8 cellular contexts compared by ENCODE assay signal in the genomic region with DNA sequence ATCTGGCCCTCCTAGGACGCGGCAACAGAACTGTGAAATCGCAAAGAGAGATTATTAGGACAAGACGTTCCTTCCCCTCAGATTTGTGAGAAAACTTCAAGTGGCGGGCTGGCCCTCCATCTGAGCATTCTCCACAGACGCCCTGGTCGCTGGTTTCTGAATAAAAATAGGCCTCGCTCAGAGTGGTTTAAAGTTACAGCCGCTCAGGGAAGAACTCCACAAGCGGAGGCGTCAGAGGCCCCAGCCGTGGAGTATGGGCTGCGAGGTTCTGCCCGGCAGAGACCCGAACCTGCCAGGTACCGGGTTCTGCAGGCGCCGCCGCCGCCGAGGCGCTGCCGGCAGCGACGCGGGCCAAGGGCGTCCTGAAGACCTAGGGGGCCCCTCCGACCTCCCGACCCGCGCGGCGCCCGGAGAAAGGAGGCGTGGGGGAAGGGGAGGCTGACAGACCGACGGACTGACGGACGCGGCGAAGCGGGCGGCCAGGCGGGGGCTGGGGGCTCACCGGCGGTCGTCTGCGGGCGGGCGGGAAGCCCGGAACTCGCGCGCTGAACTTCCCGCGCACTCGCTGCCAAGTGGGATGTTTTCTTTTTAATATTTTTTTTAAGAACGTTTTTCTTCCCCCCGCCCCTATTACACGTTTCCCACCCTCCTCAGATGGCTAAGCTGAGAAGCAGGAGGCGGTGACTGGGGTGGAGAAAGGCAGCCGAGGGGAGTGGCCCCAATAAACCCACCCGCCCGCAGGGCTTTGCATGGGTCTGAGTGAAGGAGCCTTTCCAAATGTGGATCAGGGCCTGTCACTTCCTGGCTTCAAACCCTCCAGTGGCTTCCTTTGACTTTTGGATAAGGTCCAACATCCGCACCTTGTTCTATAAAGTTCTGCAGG. TPM values are rescaled to one million over a fixed set of nuclear protein-coding genes. Genes with fewer than 3 reads are reported as not detected.
DNase-seq lines count a peak whose midpoint lies in the region; ATAC-seq, FAIRE-seq and TF ChIP-seq lines count a peak whose summit lies in the region.

Gene PABPC4L (minus strand): TSS at position 574 of the 883 bp plus-strand sequence. CDS start 770 bp downstream, outside the sequence.

- H3K4me3 ChIP-seq in IMR-90 (ENCODE audit: insufficient read depth, low read depth, low read length), result peak within 1 kb of the TSS; percentile 42
- peak within 1 kb of the TSS; percentile 37 for H3K4me3 ChIP-seq in K562
- peak within 1 kb of the TSS; percentile 62 to 77 for H3K4me3 ChIP-seq in testis
- H3K4me3 ChIP-seq in naive thymus-derived CD4-positive, alpha-beta T cell (ENCODE audit: low read length), result no peak within 1 kb of the TSS

- H3K4me1 Mint-ChIP-seq in naive thymus-derived CD4-positive, alpha-beta T cell, result no peaks in the 10 kb centered on the region

- peaks cover 0 to 8% (median 6%) of the 10 kb centered on the region in 5 donors for H3K27me3 Mint-ChIP-seq in naive thymus-derived CD4-positive, alpha-beta T cell

- H2AFZ ChIP-seq in IMR-90 (replicated peaks; ENCODE audit: low read length, poor library complexity) (peak within 1 kb of the TSS; percentile 89), K562 (ENCODE audit: low read depth, low read length) (peak within 1 kb of the TSS; percentile 58)

- H3K79me2 ChIP-seq in K562 (ENCODE audit: control insufficient read depth, insufficient read depth, low read length), result peaks cover 3% of the 10 kb centered on the region; the same call in 1 of the 3 replicates

- peaks cover 0 to 5% (median 0%) of the 10 kb centered on the region in 5 donors for H3K36me3 Mint-ChIP-seq in naive thymus-derived CD4-positive, alpha-beta T cell

- peak within 1 kb of the TSS; percentile 64 for H3K4ac ChIP-seq in IMR-90 (ENCODE audit: low read depth, low read length)

- BruUV-seq in IMR-90 (replicated peaks; lab: Mats Ljungman, UMichigan) (no TSS peak), K562 (replicated peaks; lab: Mats Ljungman, UMichigan) (no TSS peak)

- H3K4me3 Mint-ChIP-seq in naive thymus-derived CD4-positive, alpha-beta T cell, result no peak within 1 kb of the TSS

- TF ChIP-seq POLR2A in IMR-90 (IDR thresholded peaks at IDR 0.05; ENCODE audit: low read depth, low read length) (no peak), K562 (conservative IDR thresholded peaks at IDR 0.05) (no peak), testis (IDR thresholded peaks at IDR 0.05) (no peak)

- H3K9me3 Mint-ChIP-seq in naive thymus-derived CD4-positive, alpha-beta T cell, result peaks cover 0 to 13% (median 2%) of the 10 kb centered on the region in 11 donors

- no peak within 1 kb of the TSS for H2BK15ac ChIP-seq in IMR-90 (ENCODE audit: low read depth, low read length)

- H2AK5ac ChIP-seq in IMR-90 (ENCODE audit: low read depth, low read length), result no peak within 1 kb of the TSS

- DNase-seq in IMR-90, result peak; percentile 24
- DNase-seq in K562 (ENCODE audit: extremely low read depth in 1 of 4, low spot score in 3 of 4), result peak; percentile 6 to 58 (median 24)
- DNase-seq in iPS-NIHi11 (ENCODE audit: low spot score), result peak; percentile 76
- peak; percentile 32 for DNase-seq in testis
- DNase-seq in 8988T, result no peak
- no peak for DNase-seq in RPMI8226
- DNase-seq in naive thymus-derived CD4-positive, alpha-beta T cell, result no peak

- FAIRE-seq in K562 (lab: Jason Lieb, UNC), result no peak

- no peaks in the 10 kb centered on the region for H3K79me1 ChIP-seq in IMR-90 (ENCODE audit: low read depth in 1 of 2, low read length in 2 of 2)

- no peak within 1 kb of the TSS for H2BK120ac ChIP-seq in IMR-90 (ENCODE audit: low read depth, low read length)

- TF ChIP-seq RAD21 in IMR-90 (IDR thresholded peaks at IDR 0.05; ENCODE audit: low read length) (no peak), K562 (CRISPR knock-in tag; conservative IDR thresholded peaks at IDR 0.05 in 1 of 2, IDR thresholded peaks at IDR 0.05 in 1 of 2) (no peak)

- POLR2A ChIA-PET in IMR-90 (lab: Charles Lee; ENCODE audit: unreplicated experiment) (no interaction called here), K562 (lab: Yijun Ruan, JAX) (no interaction called here)
- POLR2A ChIA-PET in naive thymus-derived CD4-positive, alpha-beta T cell (lab: Charles Lee), result no interaction called here

- H3K4me2 ChIP-seq in IMR-90 (ENCODE audit: low read depth, low read length) (peak within 1 kb of the TSS; percentile 76; the same call in 1 of the 2 replicates), K562 (ENCODE audit: insufficient read depth, low read length) (peak within 1 kb of the TSS; percentile 53)

- H3K4me1 ChIP-seq in IMR-90 (ENCODE audit: control insufficient read depth, insufficient read depth, low read length), result no peaks in the 10 kb centered on the region
- H3K4me1 ChIP-seq in K562 (replicated peaks in 1 of 2; ENCODE audit: control insufficient read depth in 2 of 2, insufficient read depth in 2 of 2, low read length in 2 of 2), result peaks cover 0 to 4% of the 10 kb centered on the region in 2 experiments; a peak in 3 of 5 replicates
- peaks cover 4% of the 10 kb centered on the region for H3K4me1 ChIP-seq in testis
- no peaks in the 10 kb centered on the region for H3K4me1 ChIP-seq in naive thymus-derived CD4-positive, alpha-beta T cell (ENCODE audit: control insufficient read depth in 2 of 2, insufficient read depth in 2 of 2, low read length in 2 of 2)

- intact Hi-C loops in IMR-90 (cut with micrococcal nuclease), result no loop called here
- intact Hi-C loops in K562 (cut with micrococcal nuclease), result loop anchor here (5.0 kb wide), 1 partner anchor 126 kb away; no protein-coding TSS in a partner anchor
- intact Hi-C loops in testis (cut with DNase I; ENCODE audit: low total_unique reads), result no loop called here
- intact Hi-C loops in naive thymus-derived CD4-positive, alpha-beta T cell (cut with micrococcal nuclease), result no loop called here

- H2BK20ac ChIP-seq in IMR-90 (ENCODE audit: low read depth, low read length), result no peak within 1 kb of the TSS

- H3K9ac ChIP-seq in IMR-90 (ENCODE audit: low read depth, low read length), result peak within 1 kb of the TSS; percentile 33; the same call in 1 of the 2 replicates
- peak within 1 kb of the TSS; percentile 17 to 82; a peak in 3 of 4 replicates for H3K9ac ChIP-seq in K562 (ENCODE audit: insufficient read depth in 1 of 2, low read depth in 2 of 2, low read length in 2 of 2)

- H4K8ac ChIP-seq in IMR-90 (ENCODE audit: low read depth in 2 of 2, low read length in 2 of 2), result peak within 1 kb of the TSS in 1 of 2 experiments; percentile 72; a peak in 2 of 4 replicates

- H3K27ac Mint-ChIP-seq in naive thymus-derived CD4-positive, alpha-beta T cell, result no peak within 1 kb of the TSS

- H4K5ac ChIP-seq in IMR-90 (ENCODE audit: low read depth, low read length), result no peak within 1 kb of the TSS; the same call in 1 of the 2 replicates

- H3K23ac ChIP-seq in IMR-90 (ENCODE audit: low read depth, low read length), result peak within 1 kb of the TSS; percentile 66; the same call in 1 of the 2 replicates

- no peak for TF ChIP-seq EP300 in K562 (IDR thresholded peaks at IDR 0.05; ENCODE audit: low read length)

- no peak within 1 kb of the TSS for H4K91ac ChIP-seq in IMR-90 (ENCODE audit: insufficient read depth, low read depth, low read length)

- H3K9me1 ChIP-seq in IMR-90 (ENCODE audit: insufficient read depth, low read length) (no peaks in the 10 kb centered on the region; the same call in 1 of the 2 replicates), K562 (ENCODE audit: control insufficient read depth, insufficient read depth, low read length) (no peaks in the 10 kb centered on the region)

- H4K20me1 ChIP-seq in IMR-90 (ENCODE audit: insufficient read depth, low read length), result no peaks in the 10 kb centered on the region
- no peaks in the 10 kb centered on the region for H4K20me1 ChIP-seq in K562 (replicated peaks; ENCODE audit: control insufficient read depth, insufficient read depth, low read length)

- in situ Hi-C loops in IMR-90 (cut with MboI; ENCODE audit: low sequenced_read_pairs), result no loop called here
- in situ Hi-C loops in K562 (cut with MboI), result no loop called here

- no peak within 1 kb of the TSS for H3K27ac ChIP-seq in IMR-90 (ENCODE audit: insufficient read depth, low read length)
- peak within 1 kb of the TSS; percentile 57; the same call in 2 of the 3 replicates for H3K27ac ChIP-seq in K562 (ENCODE audit: extremely low read depth, low read depth, low read length)
- peak within 1 kb of the TSS; percentile 64 to 70 for H3K27ac ChIP-seq in testis
- no peak within 1 kb of the TSS for H3K27ac ChIP-seq in naive thymus-derived CD4-positive, alpha-beta T cell (ENCODE audit: low read depth, low read length)

- H3K56ac ChIP-seq in IMR-90 (ENCODE audit: extremely low read depth, insufficient read depth, low read length), result no peak within 1 kb of the TSS

- H3K9me3 ChIP-seq in IMR-90 (ENCODE audit: control insufficient read depth, insufficient read depth, low read length) (peaks cover 2% of the 10 kb centered on the region; the same call in 1 of the 2 replicates), K562 (replicated peaks; ENCODE audit: control insufficient read depth, insufficient read depth, low read depth, low read length) (no peaks in the 10 kb centered on the region), testis (no peaks in the 10 kb centered on the region)
- H3K9me3 ChIP-seq in naive thymus-derived CD4-positive, alpha-beta T cell (ENCODE audit: control insufficient read depth in 2 of 3, low read length in 3 of 3), result peaks cover 0 to 8% (median 0%) of the 10 kb centered on the region in 3 experiments

- no peak within 1 kb of the TSS for H2BK5ac ChIP-seq in IMR-90 (ENCODE audit: low read depth, low read length, poor library complexity, severe bottlenecking)

- peak; percentile 90 for ATAC-seq in IMR-90 (ENCODE audit: low read depth)
- peak; percentile 90 for ATAC-seq in K562
- no peak for ATAC-seq in GM18873 (IDR thresholded peaks at IDR 0.05; ENCODE audit: low FRiP score, unreplicated experiment)
- ATAC-seq in naive thymus-derived CD4-positive, alpha-beta T cell, result no peak

- no peaks in the 10 kb centered on the region for H3K27me3 ChIP-seq in IMR-90 (ENCODE audit: control insufficient read depth, insufficient read depth, low read length)
- no peaks in the 10 kb centered on the region for H3K27me3 ChIP-seq in K562 (ENCODE audit: control insufficient read depth in 2 of 2, insufficient read depth in 2 of 2, low read length in 2 of 2)
- H3K27me3 ChIP-seq in testis, result no peaks in the 10 kb centered on the region
- H3K27me3 ChIP-seq in naive thymus-derived CD4-positive, alpha-beta T cell (ENCODE audit: control insufficient read depth in 2 of 2, insufficient read depth in 2 of 2, low read length in 2 of 2), result no peaks in the 10 kb centered on the region

- CTCF ChIA-PET in IMR-90 (lab: Yijun Ruan, JAX) (no interaction called here), K562 (lab: Yijun Ruan, JAX; ENCODE audit: low intra/inter-chr PET ratio) (no interaction called here)
- CTCF ChIA-PET in naive thymus-derived CD4-positive, alpha-beta T cell (lab: Charles Lee), result no interaction called here

- no peak within 1 kb of the TSS for H3K18ac ChIP-seq in IMR-90 (ENCODE audit: low read depth, low read length)

- dilution Hi-C loops in IMR-90 (cut with HindIII; ENCODE audit: low sequenced_read_pairs, unreplicated experiment), result no loop called here

- 4% methylated on average over 18 of the region's 65 CpGs; no CpG with 5 or more reads in 1 of the 2 experiments for WGBS in IMR-90 (ENCODE audit: extremely low coverage in 2 of 2, insufficient read length in 1 of 2), 2 experiments
- 3% methylated on average over 35 of the region's 65 CpGs for WGBS in K562 (ENCODE audit: insufficient coverage, low coverage, missing lambda C conversion rate)
- WGBS in testis, 2 donors, result 0 to 3% methylated on average over 35 to 59 of the region's 65 CpGs

- H3K36me3 ChIP-seq in IMR-90 (ENCODE audit: control insufficient read depth, insufficient read depth, low read length), result no peaks in the 10 kb centered on the region
- no peaks in the 10 kb centered on the region for H3K36me3 ChIP-seq in K562 (ENCODE audit: control insufficient read depth, insufficient read depth, low read length)
- no peaks in the 10 kb centered on the region for H3K36me3 ChIP-seq in testis (ENCODE audit: low read depth, missing control alignments)
- no peaks in the 10 kb centered on the region for H3K36me3 ChIP-seq in naive thymus-derived CD4-positive, alpha-beta T cell (ENCODE audit: control insufficient read depth in 2 of 3, insufficient read depth in 3 of 3, low read length in 3 of 3)

- H2AK9ac ChIP-seq in IMR-90 (replicated peaks; ENCODE audit: low read depth, low read length, poor library complexity), result no peak within 1 kb of the TSS

- no peak for TF ChIP-seq CTCF in IMR-90 (conservative IDR thresholded peaks at IDR 0.05; ENCODE audit: low read depth, low read length)
- no peak for TF ChIP-seq CTCF in K562 (IDR thresholded peaks at IDR 0.05 in 2 of 3, conservative IDR thresholded peaks at IDR 0.05 in 1 of 3; ENCODE audit: insufficient read depth in 2 of 3, low read depth in 1 of 3, low read length in 3 of 3)
- no peak for TF ChIP-seq CTCF in testis (IDR thresholded peaks at IDR 0.05)

- H3K14ac ChIP-seq in IMR-90 (replicated peaks; ENCODE audit: low read depth, low read length), result peak within 1 kb of the TSS; percentile 59; the same call in 1 of the 2 replicates

RNA-seq across cellular contexts. Expression of gene PABPC4L, which starts in this region (rescaled TPM):
- total RNA-seq in IMR-90 (2012; rRNA removed) (0.72 and 1.1 TPM in 2 replicates), K562 (2014; rRNA removed) (0.14 and 0.37 TPM in 2 replicates), K562 (2014; rRNA removed; fragmentation: Illumina TruSeq; extraction: Trizol) (0.91 and 1.2 TPM in 2 replicates), K562 (2015; rRNA removed; fragmentation: Illumina TruSeq; extraction: Trizol) (1.1 TPM in 2 replicates), K562 (2021) (0.53 and 0.63 TPM in 2 replicates), testis (1 to 10 TPM in 1 of 2 donors, under 1 TPM in 1; 0.87 to 1.0 TPM)
- polyA plus RNA-seq in IMR-90 (2012; rRNA removed) (0.22 and 0.26 TPM in 2 replicates), K562 (2011; rRNA removed) (0.39 and 1.3 TPM in 2 replicates), K562 (2014; fragmentation: Illumina TruSeq; extraction: Trizol) (0.52 and 0.58 TPM in 2 replicates), K562 (2014; fragmentation: Nextera tagmentation; extraction: Ambion mirVana) (under 1 TPM; 0.25 to 0.29 TPM), K562 (2014; rRNA removed) (0.39 and 0.41 TPM in 2 replicates), testis (ENCODE audit: insufficient read depth, low read depth, low replicate concordance) (0.75 TPM)
- polyA plus RNA-seq in IMR-90 (2012; cell fraction: cytosol; rRNA removed), result 0.04 and 0.05 TPM in 2 replicates
- 0.02 and 0.18 TPM in 2 replicates for polyA plus RNA-seq in IMR-90 (2012; cell fraction: nucleus; rRNA removed; ENCODE audit: low replicate concordance)
- 0.49 and 2.0 TPM in 2 replicates for total RNA-seq in K562 (2011; cell fraction: chromatin; rRNA removed; ENCODE audit: low replicate concordance)
- 0.33 and 0.66 TPM in 2 replicates for total RNA-seq in K562 (2011; cell fraction: nucleolus; rRNA removed)
- 0.95 and 1.5 TPM in 2 replicates for total RNA-seq in K562 (2011; cell fraction: nucleoplasm; rRNA removed)
- polyA plus RNA-seq in K562 (2011; cell fraction: cytosol; rRNA removed), result 0.10 and 0.62 TPM in 2 replicates
- polyA plus RNA-seq in K562 (2011; cell fraction: nucleus; rRNA removed), result 0.20 and 0.94 TPM in 2 replicates
- 0.40 and 0.53 TPM in 2 replicates for polyA plus RNA-seq in K562 (2012)
- polyA minus RNA-seq in K562 (2011; rRNA and poly(A)+ RNA removed), result 0.67 and 2.7 TPM in 2 replicates
- 0.19 and 0.46 TPM in 2 replicates for polyA minus RNA-seq in K562 (2011; cell fraction: cytosol; rRNA and poly(A)+ RNA removed)
- polyA minus RNA-seq in K562 (2011; cell fraction: nucleus; rRNA and poly(A)+ RNA removed), result 1.1 and 4.1 TPM in 2 replicates
- total RNA-seq in naive thymus-derived CD4-positive, alpha-beta T cell, result not detected
- not detected for polyA plus RNA-seq in naive thymus-derived CD4-positive, alpha-beta T cell

Comparison
In these comparisons a context has a peak if more than half of its experiments do, and no peak if none do; other contexts are left out.
1. ATAC-seq: peak in IMR-90 (single experiment) and K562 (single experiment); none in GM18873 (single experiment) and naive thymus-derived CD4-positive, alpha-beta T cell (single experiment).
2. DNase-seq: peak in IMR-90 (single experiment), K562 (4 of 4), iPS-NIHi11 (single experiment) and testis (single experiment); none in 8988T (single experiment), RPMI8226 (single experiment) and naive thymus-derived CD4-positive, alpha-beta T cell (0 of 9).
3. H3K27ac ChIP-seq: peak in K562 (single experiment) and testis (2 of 2); none in IMR-90 (single experiment) and naive thymus-derived CD4-positive, alpha-beta T cell (single experiment).